In the genomic region with DNA sequence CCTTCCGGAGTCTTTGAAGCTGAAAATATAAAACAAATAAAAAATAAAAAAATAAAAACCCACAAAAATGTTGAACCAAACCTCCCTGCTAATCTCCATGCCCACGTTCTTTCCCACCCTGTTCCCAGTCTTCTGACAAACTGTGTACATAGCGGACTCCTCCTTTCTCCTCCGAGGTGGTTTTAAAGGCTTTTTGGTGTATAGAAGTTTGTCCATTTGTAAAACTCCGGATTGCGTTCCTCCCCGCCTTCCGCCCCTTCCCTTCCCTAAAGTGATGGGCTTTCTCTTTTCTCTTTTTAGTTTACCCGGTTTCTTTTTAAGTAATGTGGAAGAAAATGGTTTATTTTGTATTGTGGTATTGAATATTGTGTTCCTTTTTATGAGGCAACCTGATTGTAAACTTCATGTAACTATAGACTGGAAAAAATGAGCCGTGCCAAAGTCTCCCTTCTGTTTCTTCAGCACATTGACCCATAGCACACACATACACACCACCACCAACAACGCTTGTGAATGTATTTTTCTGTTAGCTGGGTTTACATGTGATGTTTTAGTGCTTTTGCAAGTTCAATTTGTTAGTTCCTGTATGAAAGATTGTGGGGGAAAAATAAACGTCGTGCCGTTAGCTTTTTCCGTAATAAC, we compare ENCODE assay signal across 1 cellular context.
A peak's percentile ranks its signal among the peaks of the same experiment; 100 is the strongest.
TF ChIP-seq lines count a peak whose summit lies in the region.

No MANE protein-coding gene starts in this region.

TF ChIP-seq in HEK293, 187 proteins besides CTCF, POLR2A, EP300 and RAD21 (continued from another document and continues in another):
- TF ChIP-seq, protein P1, sequence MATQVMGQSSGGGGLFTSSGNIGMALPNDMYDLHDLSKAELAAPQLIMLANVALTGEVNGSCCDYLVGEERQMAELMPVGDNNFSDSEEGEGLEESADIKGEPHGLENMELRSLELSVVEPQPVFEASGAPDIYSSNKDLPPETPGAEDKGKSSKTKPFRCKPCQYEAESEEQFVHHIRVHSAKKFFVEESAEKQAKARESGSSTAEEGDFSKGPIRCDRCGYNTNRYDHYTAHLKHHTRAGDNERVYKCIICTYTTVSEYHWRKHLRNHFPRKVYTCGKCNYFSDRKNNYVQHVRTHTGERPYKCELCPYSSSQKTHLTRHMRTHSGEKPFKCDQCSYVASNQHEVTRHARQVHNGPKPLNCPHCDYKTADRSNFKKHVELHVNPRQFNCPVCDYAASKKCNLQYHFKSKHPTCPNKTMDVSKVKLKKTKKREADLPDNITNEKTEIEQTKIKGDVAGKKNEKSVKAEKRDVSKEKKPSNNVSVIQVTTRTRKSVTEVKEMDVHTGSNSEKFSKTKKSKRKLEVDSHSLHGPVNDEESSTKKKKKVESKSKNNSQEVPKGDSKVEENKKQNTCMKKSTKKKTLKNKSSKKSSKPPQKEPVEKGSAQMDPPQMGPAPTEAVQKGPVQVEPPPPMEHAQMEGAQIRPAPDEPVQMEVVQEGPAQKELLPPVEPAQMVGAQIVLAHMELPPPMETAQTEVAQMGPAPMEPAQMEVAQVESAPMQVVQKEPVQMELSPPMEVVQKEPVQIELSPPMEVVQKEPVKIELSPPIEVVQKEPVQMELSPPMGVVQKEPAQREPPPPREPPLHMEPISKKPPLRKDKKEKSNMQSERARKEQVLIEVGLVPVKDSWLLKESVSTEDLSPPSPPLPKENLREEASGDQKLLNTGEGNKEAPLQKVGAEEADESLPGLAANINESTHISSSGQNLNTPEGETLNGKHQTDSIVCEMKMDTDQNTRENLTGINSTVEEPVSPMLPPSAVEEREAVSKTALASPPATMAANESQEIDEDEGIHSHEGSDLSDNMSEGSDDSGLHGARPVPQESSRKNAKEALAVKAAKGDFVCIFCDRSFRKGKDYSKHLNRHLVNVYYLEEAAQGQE (tag by site-specific recombination; IDR thresholded peaks at IDR 0.05), result no peak
- TF ChIP-seq, protein P2, sequence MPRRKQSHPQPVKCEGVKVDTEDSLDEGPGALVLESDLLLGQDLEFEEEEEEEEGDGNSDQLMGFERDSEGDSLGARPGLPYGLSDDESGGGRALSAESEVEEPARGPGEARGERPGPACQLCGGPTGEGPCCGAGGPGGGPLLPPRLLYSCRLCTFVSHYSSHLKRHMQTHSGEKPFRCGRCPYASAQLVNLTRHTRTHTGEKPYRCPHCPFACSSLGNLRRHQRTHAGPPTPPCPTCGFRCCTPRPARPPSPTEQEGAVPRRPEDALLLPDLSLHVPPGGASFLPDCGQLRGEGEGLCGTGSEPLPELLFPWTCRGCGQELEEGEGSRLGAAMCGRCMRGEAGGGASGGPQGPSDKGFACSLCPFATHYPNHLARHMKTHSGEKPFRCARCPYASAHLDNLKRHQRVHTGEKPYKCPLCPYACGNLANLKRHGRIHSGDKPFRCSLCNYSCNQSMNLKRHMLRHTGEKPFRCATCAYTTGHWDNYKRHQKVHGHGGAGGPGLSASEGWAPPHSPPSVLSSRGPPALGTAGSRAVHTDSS (tag by site-specific recombination; IDR thresholded peaks at IDR 0.05), result no peak
- no peak for TF ChIP-seq ZNF169 (tag by site-specific recombination; IDR thresholded peaks at IDR 0.05)
- no peak for TF ChIP-seq ZNF184 (tag by site-specific recombination; IDR thresholded peaks at IDR 0.05)
- TF ChIP-seq KLF10 (tag by site-specific recombination; IDR thresholded peaks at IDR 0.05), result no peak
- no peak for TF ChIP-seq ZNF530 (tag by site-specific recombination; IDR thresholded peaks at IDR 0.05; ENCODE audit: low read depth)
- no peak for TF ChIP-seq KLF7 (tag by site-specific recombination; IDR thresholded peaks at IDR 0.05; ENCODE audit: borderline replicate concordance)
- no peak for TF ChIP-seq ZNF202 (tag by site-specific recombination; IDR thresholded peaks at IDR 0.05; ENCODE audit: borderline replicate concordance)
- TF ChIP-seq ZNF221 (tag by site-specific recombination; IDR thresholded peaks at IDR 0.05; ENCODE audit: borderline replicate concordance), result no peak
- TF ChIP-seq, protein P3, sequence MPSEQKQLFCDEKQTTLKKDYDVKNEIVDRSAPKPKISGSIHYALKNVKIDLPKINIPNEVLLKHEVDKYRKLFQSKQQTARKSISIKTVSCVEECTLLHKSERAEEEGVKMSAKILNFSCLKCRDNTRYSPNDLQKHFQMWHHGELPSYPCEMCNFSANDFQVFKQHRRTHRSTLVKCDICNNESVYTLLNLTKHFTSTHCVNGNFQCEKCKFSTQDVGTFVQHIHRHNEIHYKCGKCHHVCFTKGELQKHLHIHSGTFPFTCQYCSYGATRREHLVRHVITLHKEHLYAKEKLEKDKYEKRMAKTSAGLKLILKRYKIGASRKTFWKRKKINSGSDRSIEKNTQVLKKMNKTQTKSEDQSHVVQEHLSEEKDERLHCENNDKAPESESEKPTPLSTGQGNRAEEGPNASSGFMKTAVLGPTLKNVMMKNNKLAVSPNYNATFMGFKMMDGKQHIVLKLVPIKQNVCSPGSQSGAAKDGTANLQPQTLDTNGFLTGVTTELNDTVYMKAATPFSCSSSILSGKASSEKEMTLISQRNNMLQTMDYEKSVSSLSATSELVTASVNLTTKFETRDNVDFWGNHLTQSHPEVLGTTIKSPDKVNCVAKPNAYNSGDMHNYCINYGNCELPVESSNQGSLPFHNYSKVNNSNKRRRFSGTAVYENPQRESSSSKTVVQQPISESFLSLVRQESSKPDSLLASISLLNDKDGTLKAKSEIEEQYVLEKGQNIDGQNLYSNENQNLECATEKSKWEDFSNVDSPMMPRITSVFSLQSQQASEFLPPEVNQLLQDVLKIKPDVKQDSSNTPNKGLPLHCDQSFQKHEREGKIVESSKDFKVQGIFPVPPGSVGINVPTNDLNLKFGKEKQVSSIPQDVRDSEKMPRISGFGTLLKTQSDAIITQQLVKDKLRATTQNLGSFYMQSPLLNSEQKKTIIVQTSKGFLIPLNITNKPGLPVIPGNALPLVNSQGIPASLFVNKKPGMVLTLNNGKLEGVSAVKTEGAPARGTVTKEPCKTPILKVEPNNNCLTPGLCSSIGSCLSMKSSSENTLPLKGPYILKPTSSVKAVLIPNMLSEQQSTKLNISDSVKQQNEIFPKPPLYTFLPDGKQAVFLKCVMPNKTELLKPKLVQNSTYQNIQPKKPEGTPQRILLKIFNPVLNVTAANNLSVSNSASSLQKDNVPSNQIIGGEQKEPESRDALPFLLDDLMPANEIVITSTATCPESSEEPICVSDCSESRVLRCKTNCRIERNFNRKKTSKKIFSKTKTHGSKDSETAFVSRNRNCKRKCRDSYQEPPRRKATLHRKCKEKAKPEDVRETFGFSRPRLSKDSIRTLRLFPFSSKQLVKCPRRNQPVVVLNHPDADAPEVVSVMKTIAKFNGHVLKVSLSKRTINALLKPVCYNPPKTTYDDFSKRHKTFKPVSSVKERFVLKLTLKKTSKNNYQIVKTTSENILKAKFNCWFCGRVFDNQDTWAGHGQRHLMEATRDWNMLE (tag by site-specific recombination; conservative IDR thresholded peaks at IDR 0.05; ENCODE audit: low read depth), result no peak
- no peak for TF ChIP-seq ZNF423 (tag by site-specific recombination; IDR thresholded peaks at IDR 0.05)
- no peak for TF ChIP-seq ZNF701 (tag by site-specific recombination; IDR thresholded peaks at IDR 0.05)
- TF ChIP-seq ZNF341 (tag by site-specific recombination; IDR thresholded peaks at IDR 0.05; ENCODE audit: low read depth), result peak; percentile 30; the same call in 1 of the 2 replicates
- no peak for TF ChIP-seq ZBTB8A (tag by site-specific recombination; IDR thresholded peaks at IDR 0.05)
- TF ChIP-seq, protein P4, sequence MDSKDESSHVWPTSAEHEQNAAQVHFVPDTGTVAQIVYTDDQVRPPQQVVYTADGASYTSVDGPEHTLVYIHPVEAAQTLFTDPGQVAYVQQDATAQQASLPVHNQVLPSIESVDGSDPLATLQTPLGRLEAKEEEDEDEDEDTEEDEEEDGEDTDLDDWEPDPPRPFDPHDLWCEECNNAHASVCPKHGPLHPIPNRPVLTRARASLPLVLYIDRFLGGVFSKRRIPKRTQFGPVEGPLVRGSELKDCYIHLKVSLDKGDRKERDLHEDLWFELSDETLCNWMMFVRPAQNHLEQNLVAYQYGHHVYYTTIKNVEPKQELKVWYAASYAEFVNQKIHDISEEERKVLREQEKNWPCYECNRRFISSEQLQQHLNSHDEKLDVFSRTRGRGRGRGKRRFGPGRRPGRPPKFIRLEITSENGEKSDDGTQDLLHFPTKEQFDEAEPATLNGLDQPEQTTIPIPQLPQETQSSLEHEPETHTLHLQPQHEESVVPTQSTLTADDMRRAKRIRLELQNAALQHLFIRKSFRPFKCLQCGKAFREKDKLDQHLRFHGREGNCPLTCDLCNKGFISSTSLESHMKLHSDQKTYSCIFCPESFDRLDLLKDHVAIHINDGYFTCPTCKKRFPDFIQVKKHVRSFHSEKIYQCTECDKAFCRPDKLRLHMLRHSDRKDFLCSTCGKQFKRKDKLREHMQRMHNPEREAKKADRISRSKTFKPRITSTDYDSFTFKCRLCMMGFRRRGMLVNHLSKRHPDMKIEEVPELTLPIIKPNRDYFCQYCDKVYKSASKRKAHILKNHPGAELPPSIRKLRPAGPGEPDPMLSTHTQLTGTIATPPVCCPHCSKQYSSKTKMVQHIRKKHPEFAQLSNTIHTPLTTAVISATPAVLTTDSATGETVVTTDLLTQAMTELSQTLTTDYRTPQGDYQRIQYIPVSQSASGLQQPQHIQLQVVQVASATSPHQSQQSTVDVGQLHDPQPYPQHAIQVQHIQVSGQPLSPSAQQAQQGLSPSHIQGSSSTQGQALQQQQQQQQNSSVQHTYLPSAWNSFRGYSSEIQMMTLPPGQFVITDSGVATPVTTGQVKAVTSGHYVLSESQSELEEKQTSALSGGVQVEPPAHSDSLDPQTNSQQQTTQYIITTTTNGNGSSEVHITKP (tag by site-specific recombination; IDR thresholded peaks at IDR 0.05), result peak; percentile 40; the same call in 1 of the 2 replicates
- TF ChIP-seq, protein P5, sequence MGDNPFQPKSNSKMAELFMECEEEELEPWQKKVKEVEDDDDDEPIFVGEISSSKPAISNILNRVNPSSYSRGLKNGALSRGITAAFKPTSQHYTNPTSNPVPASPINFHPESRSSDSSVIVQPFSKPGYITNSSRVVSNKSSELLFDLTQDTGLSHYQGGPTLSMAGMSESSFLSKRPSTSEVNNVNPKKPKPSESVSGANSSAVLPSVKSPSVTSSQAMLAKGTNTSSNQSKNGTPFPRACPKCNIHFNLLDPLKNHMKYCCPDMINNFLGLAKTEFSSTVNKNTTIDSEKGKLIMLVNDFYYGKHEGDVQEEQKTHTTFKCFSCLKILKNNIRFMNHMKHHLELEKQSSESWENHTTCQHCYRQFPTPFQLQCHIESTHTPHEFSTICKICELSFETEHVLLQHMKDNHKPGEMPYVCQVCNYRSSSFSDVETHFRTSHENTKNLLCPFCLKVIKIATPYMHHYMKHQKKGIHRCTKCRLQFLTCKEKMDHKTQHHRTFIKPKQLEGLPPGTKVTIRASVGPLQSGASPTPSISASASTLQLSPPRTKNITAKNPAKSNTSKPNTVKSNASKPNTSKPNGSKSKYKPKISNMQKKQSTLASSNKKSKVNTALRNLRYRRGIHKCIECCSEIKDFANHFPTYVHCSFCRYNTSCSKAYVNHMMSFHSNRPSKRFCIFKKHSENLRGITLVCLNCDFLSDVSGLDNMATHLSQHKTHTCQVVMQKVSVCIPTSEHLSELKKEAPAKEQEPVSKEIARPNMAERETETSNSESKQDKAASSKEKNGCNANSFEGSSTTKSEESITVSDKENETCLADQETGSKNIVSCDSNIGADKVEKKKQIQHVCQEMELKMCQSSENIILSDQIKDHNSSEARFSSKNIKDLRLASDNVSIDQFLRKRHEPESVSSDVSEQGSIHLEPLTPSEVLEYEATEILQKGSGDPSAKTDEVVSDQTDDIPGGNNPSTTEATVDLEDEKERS (tag by site-specific recombination; IDR thresholded peaks at IDR 0.05), result no peak
- TF ChIP-seq KLF8 (tag by site-specific recombination; IDR thresholded peaks at IDR 0.05), result 0 out of 2 replicates have a peak, but pooled peaks have one; percentile 24
- no peak for TF ChIP-seq ZNF274 (IDR thresholded peaks at IDR 0.05; ENCODE audit: low read length)
- TF ChIP-seq ZNF274 (tag by site-specific recombination; IDR thresholded peaks at IDR 0.05; ENCODE audit: borderline replicate concordance), result no peak
- no peak for TF ChIP-seq ZNF23 (tag by site-specific recombination; IDR thresholded peaks at IDR 0.05; ENCODE audit: borderline replicate concordance)
- TF ChIP-seq, protein P6, sequence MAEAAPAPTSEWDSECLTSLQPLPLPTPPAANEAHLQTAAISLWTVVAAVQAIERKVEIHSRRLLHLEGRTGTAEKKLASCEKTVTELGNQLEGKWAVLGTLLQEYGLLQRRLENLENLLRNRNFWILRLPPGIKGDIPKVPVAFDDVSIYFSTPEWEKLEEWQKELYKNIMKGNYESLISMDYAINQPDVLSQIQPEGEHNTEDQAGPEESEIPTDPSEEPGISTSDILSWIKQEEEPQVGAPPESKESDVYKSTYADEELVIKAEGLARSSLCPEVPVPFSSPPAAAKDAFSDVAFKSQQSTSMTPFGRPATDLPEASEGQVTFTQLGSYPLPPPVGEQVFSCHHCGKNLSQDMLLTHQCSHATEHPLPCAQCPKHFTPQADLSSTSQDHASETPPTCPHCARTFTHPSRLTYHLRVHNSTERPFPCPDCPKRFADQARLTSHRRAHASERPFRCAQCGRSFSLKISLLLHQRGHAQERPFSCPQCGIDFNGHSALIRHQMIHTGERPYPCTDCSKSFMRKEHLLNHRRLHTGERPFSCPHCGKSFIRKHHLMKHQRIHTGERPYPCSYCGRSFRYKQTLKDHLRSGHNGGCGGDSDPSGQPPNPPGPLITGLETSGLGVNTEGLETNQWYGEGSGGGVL (tag by site-specific recombination; IDR thresholded peaks at IDR 0.05), result no peak
- TF ChIP-seq GLI2 (tag by site-specific recombination; IDR thresholded peaks at IDR 0.05; ENCODE audit: borderline replicate concordance, low read depth), result no peak
- no peak for TF ChIP-seq ZNF707 (tag by site-specific recombination; IDR thresholded peaks at IDR 0.05)
- TF ChIP-seq ZNF777 (tag by site-specific recombination; IDR thresholded peaks at IDR 0.05; ENCODE audit: borderline replicate concordance), result no peak
- TF ChIP-seq ZNF76 (tag by site-specific recombination; IDR thresholded peaks at IDR 0.05; ENCODE audit: borderline replicate concordance, low read depth), result no peak
- TF ChIP-seq ZNF558 (tag by site-specific recombination; IDR thresholded peaks at IDR 0.05), result no peak
- TF ChIP-seq ZNF121 (tag by site-specific recombination; IDR thresholded peaks at IDR 0.05), result no peak
- TF ChIP-seq, protein P7, sequence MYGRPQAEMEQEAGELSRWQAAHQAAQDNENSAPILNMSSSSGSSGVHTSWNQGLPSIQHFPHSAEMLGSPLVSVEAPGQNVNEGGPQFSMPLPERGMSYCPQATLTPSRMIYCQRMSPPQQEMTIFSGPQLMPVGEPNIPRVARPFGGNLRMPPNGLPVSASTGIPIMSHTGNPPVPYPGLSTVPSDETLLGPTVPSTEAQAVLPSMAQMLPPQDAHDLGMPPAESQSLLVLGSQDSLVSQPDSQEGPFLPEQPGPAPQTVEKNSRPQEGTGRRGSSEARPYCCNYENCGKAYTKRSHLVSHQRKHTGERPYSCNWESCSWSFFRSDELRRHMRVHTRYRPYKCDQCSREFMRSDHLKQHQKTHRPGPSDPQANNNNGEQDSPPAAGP (tag by site-specific recombination; IDR thresholded peaks at IDR 0.05), result no peak
- TF ChIP-seq ZNF501 (tag by site-specific recombination; IDR thresholded peaks at IDR 0.05), result 0 out of 2 replicates have a peak, but pooled peaks have one; percentile 32
- no peak for TF ChIP-seq ZNF670 (tag by site-specific recombination; IDR thresholded peaks at IDR 0.05; ENCODE audit: low read depth)
- TF ChIP-seq ZNF560 (tag by site-specific recombination; IDR thresholded peaks at IDR 0.05; ENCODE audit: borderline replicate concordance), result no peak
- TF ChIP-seq ZNF660 (tag by site-specific recombination; IDR thresholded peaks at IDR 0.05), result no peak
- TF ChIP-seq ZFP3 (tag by site-specific recombination; IDR thresholded peaks at IDR 0.05; ENCODE audit: low read depth), result no peak
- TF ChIP-seq HOXC10 (CRISPR knock-in tag; IDR thresholded peaks at IDR 0.05), result no peak
- no peak for TF ChIP-seq YY1 (tag by site-specific recombination; IDR thresholded peaks at IDR 0.05)
- TF ChIP-seq ZSCAN23 (tag by site-specific recombination; IDR thresholded peaks at IDR 0.05), result no peak
- TF ChIP-seq BCL11B (tag by site-specific recombination; IDR thresholded peaks at IDR 0.05; ENCODE audit: low read depth), result no peak
